In genomic region chr20:12054556-12054955, GRCh38 we compare ENCODE assay signal across 18 cellular contexts.
"Had no signal": no experiment of that assay in that cellular context is flagged by ENCODE, and none has a peak within 500 bp of the region (broad histone marks: within the 10 kb centered on the region; RNA-seq: fewer than 3 reads in every experiment).

No MANE protein-coding gene starts in this region.

- H3K36me3 Mint-ChIP-seq: memory B cell; natural killer cell treated with Interleukin-12 subunit alpha and Interleukin-12 subunit beta and Interleukin-15 and Interleukin-18, amount 100 ng/mL, for 72 hours; type B pancreatic cell had no signal

- H3K27me3 ChIP-seq: foreskin keratinocyte, sigmoid colon, stomach had no signal

- H3K27ac ChIP-seq: foreskin keratinocyte, left ventricle myocardium inferior, lower lobe of right lung, sigmoid colon, stomach, thoracic aorta had no signal

- ATAC-seq: effector memory CD8-positive, alpha-beta T cell; foreskin keratinocyte; left cardiac atrium; lower lobe of right lung; natural killer cell treated with Interleukin-12 subunit alpha and Interleukin-12 subunit beta and Interleukin-15 and Interleukin-18, amount 100 ng/mL, for 72 hours had no signal

- H3K4me1 ChIP-seq: left ventricle myocardium inferior, lower lobe of right lung, stomach had no signal

- H3K36me3 ChIP-seq: left ventricle myocardium inferior, lower lobe of right lung, sigmoid colon, stomach, thoracic aorta had no signal

- H3K27ac Mint-ChIP-seq: effector memory CD8-positive, alpha-beta T cell; memory B cell; natural killer cell treated with Interleukin-12 subunit alpha and Interleukin-12 subunit beta and Interleukin-15 and Interleukin-18, amount 100 ng/mL, for 72 hours; type B pancreatic cell had no signal

- DNase-seq: effector memory CD8-positive, alpha-beta T cell; erythroblast; foreskin keratinocyte; kidney; left cardiac atrium; left ventricle myocardium inferior; lower lobe of right lung; midbrain; sigmoid colon; stimulated activated CD4-positive, alpha-beta T cell treated with anti-CD3 and anti-CD28 coated beads, Interleukin-12 subunit alpha, Interleukin-12 subunit beta, amount 100 ng/mL, for 4 hours; stimulated activated naive CD4-positive, alpha-beta T cell; stomach; substantia nigra had no signal

- H3K9me3 ChIP-seq: lower lobe of right lung, stomach, thoracic aorta had no signal

- H3K4me3 Mint-ChIP-seq: effector memory CD8-positive, alpha-beta T cell; memory B cell; natural killer cell treated with Interleukin-12 subunit alpha and Interleukin-12 subunit beta and Interleukin-15 and Interleukin-18, amount 100 ng/mL, for 72 hours; type B pancreatic cell had no signal

- H3K27me3 Mint-ChIP-seq: effector memory CD8-positive, alpha-beta T cell; memory B cell; natural killer cell treated with Interleukin-12 subunit alpha and Interleukin-12 subunit beta and Interleukin-15 and Interleukin-18, amount 100 ng/mL, for 72 hours; type B pancreatic cell had no signal

- H3K4me3 ChIP-seq: left ventricle myocardium inferior, lower lobe of right lung, sigmoid colon, skin epidermis, stomach, thoracic aorta had no signal
